In genomic region chr19:9523885-9524474, GRCh38 we compare ENCODE assay signal across 29 cellular contexts. TPM values are rescaled to one million over a fixed set of nuclear protein-coding genes. Genes with fewer than 3 reads are reported as not detected.
DNase-seq lines count a peak whose midpoint lies in the region; ATAC-seq, FAIRE-seq and TF ChIP-seq lines count a peak whose summit lies in the region.
"Had no signal": no experiment of that assay in that cellular context is flagged by ENCODE, and none has a peak within 500 bp of the region (broad histone marks: within the 10 kb centered on the region; RNA-seq: fewer than 3 reads in every experiment).

No MANE protein-coding gene starts in this region.

- H3K9ac ChIP-seq in mammary epithelial cell (ENCODE audit: insufficient read depth, low read length) (no peak overlapping the region), K562 (ENCODE audit: insufficient read depth in 1 of 2, low read depth in 2 of 2, low read length in 2 of 2) (no peak overlapping the region), stomach smooth muscle (ENCODE audit: low read length in 2 of 2) (no peak overlapping the region), neural progenitor cell (no peak overlapping the region)

- peaks cover 33% of the 10 kb centered on the region for H3K9me3 Mint-ChIP-seq in MCF 10A (ENCODE audit: unreplicated experiment)
- peaks cover 77% of the 10 kb centered on the region for H3K9me3 Mint-ChIP-seq in neural progenitor cell

- no peaks in the 10 kb centered on the region for H4K20me1 ChIP-seq in mammary epithelial cell (ENCODE audit: insufficient read depth, low read length)
- no peaks in the 10 kb centered on the region for H4K20me1 ChIP-seq in K562 (replicated peaks; ENCODE audit: control insufficient read depth, insufficient read depth, low read length)
- no peaks in the 10 kb centered on the region for H4K20me1 ChIP-seq in neural progenitor cell (ENCODE audit: low read depth)

- DNase-seq in mammary epithelial cell (no peak), MCF 10A (ENCODE audit: unreplicated experiment) (no peak), K562 (ENCODE audit: extremely low read depth in 1 of 4, low spot score in 3 of 4) (no peak), fibroblast of pulmonary artery (ENCODE audit: low read depth) (peak; percentile 7), thyroid gland (no peak), neural progenitor cell (ENCODE audit: low spot score) (no peak)
- DNase-seq: 8988T; activated CD4-positive, alpha-beta memory T cell treated with anti-CD3 and anti-CD28 coated beads for 36 hours; activated CD8-positive, alpha-beta memory T cell treated with anti-CD3 and anti-CD28 coated beads, Interleukin-2, amount 50 U/mL, for 4 hours; activated naive CD4-positive, alpha-beta T cell treated with anti-CD3 and anti-CD28 coated beads, Interleukin-2, amount 50 U/mL, for 16 hours; aorta; CD4-positive, alpha-beta T cell; central memory CD4-positive, alpha-beta T cell; dorsolateral prefrontal cortex; foreskin fibroblast; head of caudate nucleus; KG1; naive thymus-derived CD4-positive, alpha-beta T cell; NCI-H1436; NCI-H2107; NCI-H82; T-cell had no signal

- H3K4me3 Mint-ChIP-seq in MCF 10A (ENCODE audit: unreplicated experiment) (no peak overlapping the region), neural progenitor cell (no peak overlapping the region)
- H3K4me3 Mint-ChIP-seq: activated CD4-positive, alpha-beta memory T cell treated with anti-CD3 and anti-CD28 coated beads for 36 hours; activated T-helper 1 cell treated with anti-CD3 and anti-CD28 coated beads, Interleukin-12 subunit alpha, Interleukin-12 subunit beta, Interleukin-2, Interleukin-4 antibody, amounts not matched to agents 30 ng/mL and 10 ng/mL and 1 ng/mL, durations not matched to agents 14 hours and 24 hours and 36 hours; CD4-positive, alpha-beta T cell; naive thymus-derived CD4-positive, alpha-beta T cell; stimulated activated naive CD8-positive, alpha-beta T cell treated with anti-CD3 and anti-CD28 coated beads, Interleukin-15, Interleukin-2, amounts not matched to agents 100 ng/mL and 50 ng/mL, for 24 hours; T-cell had no signal

- TF ChIP-seq POLR2A in K562 (conservative IDR thresholded peaks at IDR 0.05) (no peak), thyroid gland (IDR thresholded peaks at IDR 0.05) (no peak)

- TF ChIP-seq CTCF in mammary epithelial cell (conservative IDR thresholded peaks at IDR 0.05 in 1 of 2, IDR thresholded peaks at IDR 0.05 in 1 of 2; ENCODE audit: extremely low read depth in 1 of 2, insufficient read depth in 1 of 2, low read depth in 1 of 2, low read length in 2 of 2) (no peak), MCF 10A (IDR thresholded peaks at IDR 0.05; ENCODE audit: unreplicated experiment) (no peak), K562 (IDR thresholded peaks at IDR 0.05 in 2 of 3, conservative IDR thresholded peaks at IDR 0.05 in 1 of 3; ENCODE audit: insufficient read depth in 2 of 3, low read depth in 1 of 3, low read length in 3 of 3) (no peak), fibroblast of pulmonary artery (IDR thresholded peaks at IDR 0.05; ENCODE audit: low read length, missing control alignments) (no peak), thyroid gland (IDR thresholded peaks at IDR 0.05) (no peak), neural progenitor cell (IDR thresholded peaks at IDR 0.05) (no peak)

- peaks cover 6% of the 10 kb centered on the region for H3K36me3 ChIP-seq in mammary epithelial cell (ENCODE audit: insufficient read depth, low read length)
- H3K36me3 ChIP-seq in K562 (ENCODE audit: control insufficient read depth, insufficient read depth, low read length): peaks cover 10% of the 10 kb centered on the region; the same call in 2 of the 3 replicates
- peaks cover 23 to 24% of the 10 kb centered on the region in 2 donors for H3K36me3 ChIP-seq in stomach smooth muscle (ENCODE audit: control insufficient read depth in 2 of 2, insufficient read depth in 2 of 2, low read length in 2 of 2)
- H3K36me3 ChIP-seq in thyroid gland: peaks cover 20 to 27% of the 10 kb centered on the region in 2 donors
- H3K36me3 ChIP-seq in neural progenitor cell: peaks cover 44% of the 10 kb centered on the region

- H3K9me3 ChIP-seq in mammary epithelial cell (replicated peaks; ENCODE audit: insufficient read depth, low read length): peaks cover 65% of the 10 kb centered on the region
- H3K9me3 ChIP-seq in K562 (replicated peaks; ENCODE audit: control insufficient read depth, insufficient read depth, low read depth, low read length): peaks cover 35% of the 10 kb centered on the region
- H3K9me3 ChIP-seq in stomach smooth muscle (ENCODE audit: control insufficient read depth in 2 of 2, low read length in 2 of 2): peaks cover 35 to 83% of the 10 kb centered on the region in 2 donors
- peaks cover 22% of the 10 kb centered on the region for H3K9me3 ChIP-seq in thyroid gland
- peaks cover 56% of the 10 kb centered on the region for H3K9me3 ChIP-seq in neural progenitor cell (ENCODE audit: low read depth)

- no peak for FAIRE-seq in K562 (lab: Jason Lieb, UNC)
- FAIRE-seq: GM12892 had no signal

- H3K27me3 Mint-ChIP-seq in MCF 10A (ENCODE audit: insufficient read depth, unreplicated experiment) (no peaks in the 10 kb centered on the region), neural progenitor cell (ENCODE audit: insufficient read depth, low read depth) (no peaks in the 10 kb centered on the region)
- H3K27me3 Mint-ChIP-seq: activated CD4-positive, alpha-beta memory T cell treated with anti-CD3 and anti-CD28 coated beads for 36 hours; CD4-positive, alpha-beta T cell; naive thymus-derived CD4-positive, alpha-beta T cell; stimulated activated naive CD8-positive, alpha-beta T cell treated with anti-CD3 and anti-CD28 coated beads, Interleukin-15, Interleukin-2, amounts not matched to agents 100 ng/mL and 50 ng/mL, for 24 hours; T-cell had no signal

- BruUV-seq in mammary epithelial cell (replicated peaks; lab: Mats Ljungman, UMichigan) (TSS peak; percentile 3), MCF 10A (replicated peaks; lab: Mats Ljungman, UMichigan) (no TSS peak), K562 (replicated peaks; lab: Mats Ljungman, UMichigan) (no TSS peak)

- CTCF ChIA-PET in mammary epithelial cell (lab: Charles Lee; ENCODE audit: low non-redundant PET) (no interaction called here), MCF 10A (lab: Yijun Ruan, JAX) (no interaction called here), K562 (lab: Yijun Ruan, JAX; ENCODE audit: low intra/inter-chr PET ratio) (no interaction called here)

- peaks cover 29% of the 10 kb centered on the region for H3K36me3 Mint-ChIP-seq in MCF 10A (ENCODE audit: insufficient read depth, unreplicated experiment)
- peaks cover 60% of the 10 kb centered on the region for H3K36me3 Mint-ChIP-seq in neural progenitor cell

- POLR2A ChIA-PET in MCF 10A (lab: Yijun Ruan, JAX) (no interaction called here), K562 (lab: Yijun Ruan, JAX) (no interaction called here)

- H3K27ac Mint-ChIP-seq in MCF 10A (ENCODE audit: low read depth, unreplicated experiment) (no peak overlapping the region), neural progenitor cell (no peak overlapping the region)
- H3K27ac Mint-ChIP-seq: activated CD4-positive, alpha-beta memory T cell treated with anti-CD3 and anti-CD28 coated beads for 36 hours; activated T-helper 1 cell treated with anti-CD3 and anti-CD28 coated beads, Interleukin-12 subunit alpha, Interleukin-12 subunit beta, Interleukin-2, Interleukin-4 antibody, amounts not matched to agents 30 ng/mL and 10 ng/mL and 1 ng/mL, durations not matched to agents 14 hours and 24 hours and 36 hours; CD4-positive, alpha-beta T cell; naive thymus-derived CD4-positive, alpha-beta T cell; stimulated activated naive CD8-positive, alpha-beta T cell treated with anti-CD3 and anti-CD28 coated beads, Interleukin-15, Interleukin-2, amounts not matched to agents 100 ng/mL and 50 ng/mL, for 24 hours; T-cell had no signal

- H3K4me3 ChIP-seq in mammary epithelial cell (replicated peaks in 1 of 3; ENCODE audit: insufficient read depth in 1 of 3, low read depth in 2 of 3, low read length in 3 of 3): no peak overlapping the region
- H3K4me3 ChIP-seq in K562: no peak overlapping the region
- no peak overlapping the region for H3K4me3 ChIP-seq in fibroblast of pulmonary artery (replicated peaks; ENCODE audit: low read depth, low read length)
- H3K4me3 ChIP-seq in stomach smooth muscle (ENCODE audit: low read length in 2 of 2): peak overlapping the region; percentile 2 to 17
- no peak overlapping the region for H3K4me3 ChIP-seq in thyroid gland (replicated peaks in 1 of 3)
- no peak overlapping the region for H3K4me3 ChIP-seq in neural progenitor cell
- H3K4me3 ChIP-seq: dorsolateral prefrontal cortex, tibial nerve had no signal

- intact Hi-C loops in mammary epithelial cell (cut with micrococcal nuclease) (no loop called here), MCF 10A (cut with micrococcal nuclease) (no loop called here), K562 (cut with micrococcal nuclease) (no loop called here), thyroid gland (cut with DNase I) (loop anchor here (5.0 to 10.0 kb wide), 2 partner anchors 48 to 179 kb away; no protein-coding TSS in a partner anchor)

- no peak for TF ChIP-seq EP300 in K562 (IDR thresholded peaks at IDR 0.05; ENCODE audit: low read length)

- H3F3A ChIP-seq in neural progenitor cell (ENCODE audit: low read depth): peaks cover 16% of the 10 kb centered on the region

- H3K4me2 ChIP-seq in mammary epithelial cell (ENCODE audit: insufficient read depth, low read depth, low read length): no peak overlapping the region
- no peak overlapping the region for H3K4me2 ChIP-seq in K562 (ENCODE audit: insufficient read depth, low read length)
- no peak overlapping the region for H3K4me2 ChIP-seq in neural progenitor cell

- no peak for ATAC-seq in K562
- ATAC-seq in HG03175 (IDR thresholded peaks at IDR 0.05; ENCODE audit: unreplicated experiment): no peak
- ATAC-seq: naive thymus-derived CD4-positive, alpha-beta T cell; T-cell had no signal

- no peaks in the 10 kb centered on the region for H3K9me1 ChIP-seq in K562 (ENCODE audit: control insufficient read depth, insufficient read depth, low read length)

- H3K79me2 ChIP-seq in mammary epithelial cell (ENCODE audit: insufficient read depth, low read length): no peaks in the 10 kb centered on the region
- no peaks in the 10 kb centered on the region for H3K79me2 ChIP-seq in K562 (ENCODE audit: control insufficient read depth, insufficient read depth, low read length)
- H3K79me2 ChIP-seq in neural progenitor cell (ENCODE audit: low read depth): no peaks in the 10 kb centered on the region

- TF ChIP-seq RAD21 in K562 (CRISPR knock-in tag; conservative IDR thresholded peaks at IDR 0.05 in 1 of 2, IDR thresholded peaks at IDR 0.05 in 1 of 2): no peak

- H3K27me3 ChIP-seq in mammary epithelial cell (ENCODE audit: insufficient read depth, low read length) (no peaks in the 10 kb centered on the region), K562 (ENCODE audit: control insufficient read depth in 2 of 2, insufficient read depth in 2 of 2, low read length in 2 of 2) (no peaks in the 10 kb centered on the region; a peak in 1 of 5 replicates), stomach smooth muscle (ENCODE audit: control insufficient read depth in 1 of 2, insufficient read depth in 2 of 2, low read length in 2 of 2) (no peaks in the 10 kb centered on the region), thyroid gland (no peaks in the 10 kb centered on the region), neural progenitor cell (no peaks in the 10 kb centered on the region)
- H3K27me3 ChIP-seq: dorsolateral prefrontal cortex, tibial nerve had no signal

- WGBS in mammary epithelial cell (ENCODE audit: low coverage, missing lambda C conversion rate): 78% methylated on average over 1 of the region's 1 CpG
- 65% methylated on average over 1 of the region's 1 CpG for WGBS in K562 (ENCODE audit: insufficient coverage, low coverage, missing lambda C conversion rate)
- 94 to 98% methylated on average over 1 of the region's 1 CpG for WGBS in thyroid gland, 2 donors

- H3K4me1 ChIP-seq in mammary epithelial cell (ENCODE audit: insufficient read depth, low read length) (no peaks in the 10 kb centered on the region), K562 (replicated peaks in 1 of 2; ENCODE audit: control insufficient read depth in 2 of 2, insufficient read depth in 2 of 2, low read length in 2 of 2) (no peaks in the 10 kb centered on the region), stomach smooth muscle (ENCODE audit: control insufficient read depth, insufficient read depth, low read length) (no peaks in the 10 kb centered on the region), thyroid gland (no peaks in the 10 kb centered on the region), neural progenitor cell (no peaks in the 10 kb centered on the region)
- H3K4me1 ChIP-seq: tibial nerve had no signal

- H2AFZ ChIP-seq in mammary epithelial cell (ENCODE audit: low read depth, low read length) (no peak overlapping the region), K562 (ENCODE audit: low read depth, low read length) (no peak overlapping the region), neural progenitor cell (replicated peaks) (no peak overlapping the region)

- H3K4me1 Mint-ChIP-seq in MCF 10A (ENCODE audit: insufficient read depth, unreplicated experiment) (no peaks in the 10 kb centered on the region), neural progenitor cell (no peaks in the 10 kb centered on the region)
- H3K4me1 Mint-ChIP-seq: T-cell had no signal

- dilution Hi-C loops in mammary epithelial cell (cut with HindIII; ENCODE audit: low sequenced_read_pairs): loop anchor here (5.0 kb wide), 1 partner anchor 67 kb away; no protein-coding TSS in a partner anchor

- no peak overlapping the region for H3K27ac ChIP-seq in mammary epithelial cell (ENCODE audit: insufficient read depth, low read depth, low read length)
- H3K27ac ChIP-seq in K562 (ENCODE audit: extremely low read depth, low read depth, low read length): no peak overlapping the region
- no peak overlapping the region for H3K27ac ChIP-seq in stomach smooth muscle (ENCODE audit: low read length)
- no peak overlapping the region for H3K27ac ChIP-seq in thyroid gland
- no peak overlapping the region for H3K27ac ChIP-seq in neural progenitor cell
- H3K27ac ChIP-seq: dorsolateral prefrontal cortex, RWPE1, tibial nerve had no signal

- in situ Hi-C loops in mammary epithelial cell (cut with MboI; ENCODE audit: low sequenced_read_pairs in 2 of 2) (no loop called here), K562 (cut with MboI) (no loop called here)

RNA-seq across cellular contexts. Expression of gene ZNF426, which starts 14.5 kb away (rescaled TPM):
- total RNA-seq in mammary epithelial cell (10 to 100 TPM; 16.2 to 28.0 TPM), MCF 10A (2022) (8.1 and 13.2 TPM in 2 replicates), K562 (2014; rRNA removed) (6.9 and 7.8 TPM in 2 replicates), K562 (2014; rRNA removed; fragmentation: Illumina TruSeq; extraction: Trizol) (14.3 and 16.6 TPM in 2 replicates), K562 (2015; rRNA removed; fragmentation: Illumina TruSeq; extraction: Trizol) (10.8 and 11.9 TPM in 2 replicates), K562 (2021) (10.9 and 11.3 TPM in 2 replicates), thyroid gland (10 to 100 TPM; 14.0 to 25.6 (median 15.1) TPM), neural progenitor cell (ENCODE audit: low replicate concordance) (29.6 and 32.6 TPM in 2 replicates)
- polyA plus RNA-seq in mammary epithelial cell (5.1 TPM), K562 (2011; rRNA removed) (8.8 and 9.5 TPM in 2 replicates), K562 (2014; fragmentation: Illumina TruSeq; extraction: Trizol) (6.6 TPM in 2 replicates), K562 (2014; fragmentation: Nextera tagmentation; extraction: Ambion mirVana) (1 to 10 TPM; 3.2 to 4.8 TPM), K562 (2014; rRNA removed) (4.0 TPM in 2 replicates)
- 9.9 TPM for polyA minus RNA-seq in mammary epithelial cell
- 13.4 and 21.2 TPM in 2 replicates for total RNA-seq in K562 (2011; cell fraction: chromatin; rRNA removed; ENCODE audit: low replicate concordance)
- 10.4 and 12.2 TPM in 2 replicates for total RNA-seq in K562 (2011; cell fraction: nucleolus; rRNA removed)
- 11.9 and 12.8 TPM in 2 replicates for total RNA-seq in K562 (2011; cell fraction: nucleoplasm; rRNA removed)
- polyA plus RNA-seq in K562 (2011; cell fraction: cytosol; rRNA removed): 2.1 and 4.5 TPM in 2 replicates
- polyA plus RNA-seq in K562 (2011; cell fraction: nucleus; rRNA removed): 3.8 and 5.0 TPM in 2 replicates
- polyA plus RNA-seq in K562 (2012): 3.8 and 5.4 TPM in 2 replicates
- polyA minus RNA-seq in K562 (2011; rRNA and poly(A)+ RNA removed): 36.4 and 44.5 TPM in 2 replicates
- polyA minus RNA-seq in K562 (2011; cell fraction: cytosol; rRNA and poly(A)+ RNA removed): 5.8 and 10.4 TPM in 2 replicates
- polyA minus RNA-seq in K562 (2011; cell fraction: nucleus; rRNA and poly(A)+ RNA removed): 5.0 and 10.2 TPM in 2 replicates

RNA-seq across cellular contexts. Expression of gene ZNF560, which starts 25.6 kb away (rescaled TPM):
- total RNA-seq in mammary epithelial cell: under 1 TPM; under 0.01 to 0.19 TPM
- 0.05 TPM for polyA plus RNA-seq in mammary epithelial cell
- polyA minus RNA-seq in mammary epithelial cell: not detected
- not detected in 2 replicates for total RNA-seq in MCF 10A (2022)
- 0.25 TPM in 1 of 2 replicates, not detected in the other for total RNA-seq in K562 (2011; cell fraction: chromatin; rRNA removed; ENCODE audit: low replicate concordance)
- not detected in 2 replicates for total RNA-seq in K562 (2011; cell fraction: nucleolus; rRNA removed)
- not detected in 2 replicates for total RNA-seq in K562 (2011; cell fraction: nucleoplasm; rRNA removed)
- total RNA-seq in K562 (2014; rRNA removed): not detected in 2 replicates
- 0.04 TPM in 1 of 2 replicates, not detected in the other for total RNA-seq in K562 (2014; rRNA removed; fragmentation: Illumina TruSeq; extraction: Trizol)
- total RNA-seq in K562 (2015; rRNA removed; fragmentation: Illumina TruSeq; extraction: Trizol): not detected in 2 replicates
- 0.09 TPM in 1 of 2 replicates, not detected in the other for total RNA-seq in K562 (2021)
- polyA plus RNA-seq in K562 (2011; rRNA removed): not detected in 2 replicates
- polyA plus RNA-seq in K562 (2011; cell fraction: cytosol; rRNA removed): 0.01 TPM in 1 of 2 replicates, not detected in the other
- polyA plus RNA-seq in K562 (2011; cell fraction: nucleus; rRNA removed): not detected in 2 replicates
- 0.04 and 0.35 TPM in 2 replicates for polyA plus RNA-seq in K562 (2012)
- polyA plus RNA-seq in K562 (2014; fragmentation: Illumina TruSeq; extraction: Trizol): 0.04 and 0.26 TPM in 2 replicates
- polyA plus RNA-seq in K562 (2014; fragmentation: Nextera tagmentation; extraction: Ambion mirVana): under 1 TPM; 0.06 to 0.18 TPM
- polyA plus RNA-seq in K562 (2014; rRNA removed): 0.03 and 0.04 TPM in 2 replicates
- not detected in 2 replicates for polyA minus RNA-seq in K562 (2011; rRNA and poly(A)+ RNA removed)
- not detected in 2 replicates for polyA minus RNA-seq in K562 (2011; cell fraction: cytosol; rRNA and poly(A)+ RNA removed)
- polyA minus RNA-seq in K562 (2011; cell fraction: nucleus; rRNA and poly(A)+ RNA removed): not detected in 2 replicates
- total RNA-seq in thyroid gland: under 1 TPM in 1 of 4 donors, not detected in 3; 0.13 TPM
- total RNA-seq in neural progenitor cell (ENCODE audit: low replicate concordance): not detected in 2 replicates
- total RNA-seq: activated CD4-positive, alpha-beta memory T cell treated with anti-CD3 and anti-CD28 coated beads for 36 hours; activated T-helper 1 cell treated with anti-CD3 and anti-CD28 coated beads, Interleukin-12 subunit alpha, Interleukin-12 subunit beta, Interleukin-2, Interleukin-4 antibody, amounts not matched to agents 30 ng/mL and 10 ng/mL and 1 ng/mL, durations not matched to agents 14 hours and 24 hours and 36 hours; aorta; CD4-positive, alpha-beta T cell; naive thymus-derived CD4-positive, alpha-beta T cell; T-cell; tibial nerve had no signal
- polyA plus RNA-seq: aorta; naive thymus-derived CD4-positive, alpha-beta T cell had no signal

Comparison
In these comparisons a context has a peak if more than half of its experiments do, and no peak if none do; other contexts are left out.
1. H3K4me3 ChIP-seq: peak in stomach smooth muscle (2 of 2); none in mammary epithelial cell (0 of 3), K562 (single experiment), fibroblast of pulmonary artery (single experiment), thyroid gland (0 of 3) and neural progenitor cell (single experiment).